ENCODE assay signal across 9 cellular contexts in genomic region chr1:61141288-61142044, GRCh38. TPM values are rescaled to one million over a fixed set of nuclear protein-coding genes. Genes with fewer than 3 reads are reported as not detected.
DNase-seq lines count a peak whose midpoint lies in the region; TF ChIP-seq lines count a peak whose summit lies in the region.
"Had no signal": no experiment of that assay in that cellular context is flagged by ENCODE, and none has a peak within 500 bp of the region (broad histone marks: within the 10 kb centered on the region; RNA-seq: fewer than 3 reads in every experiment).

No MANE protein-coding gene starts in this region.

- peak; percentile 22 for DNase-seq in AG20443 (ENCODE audit: low spot score)
- peak; percentile 73 for DNase-seq in NCI-H1092 treated with DMSO at 0.1 percent for 48 hours (lab: John Stamatoyannopoulos, UW)
- DNase-seq in ascending aorta (ENCODE audit: low spot score in 2 of 2), result no peak
- DNase-seq in UCSD-AML1 (lab: John Stamatoyannopoulos, UW; ENCODE audit: unreplicated experiment), result no peak
- DNase-seq in CD4-positive, alpha-beta memory T cell, result no peak
- no peak for DNase-seq in activated naive CD8-positive, alpha-beta T cell treated with anti-CD3 and anti-CD28 coated beads for 36 hours
- no peak for DNase-seq in stimulated activated CD4-positive, alpha-beta T cell treated with anti-CD3 and anti-CD28 coated beads, Interleukin-2, amount 100 ng/mL, for 24 hours
- DNase-seq: stimulated activated CD4-positive, alpha-beta T cell treated with anti-CD3 and anti-CD28 coated beads, Interleukin-1b, Interleukin-23, amount 100 ng/mL, for 48 hours had no signal

- no peak overlapping the region for H3K4me3 Mint-ChIP-seq in CD4-positive, alpha-beta memory T cell
- no peak overlapping the region for H3K4me3 Mint-ChIP-seq in activated naive CD8-positive, alpha-beta T cell treated with anti-CD3 and anti-CD28 coated beads for 36 hours

- no peaks in the 10 kb centered on the region for H3K36me3 ChIP-seq in ascending aorta
- H3K36me3 ChIP-seq in liver (ENCODE audit: control insufficient read depth in 4 of 4, insufficient read depth in 3 of 4, low read depth in 1 of 4, low read length in 3 of 4), result no peaks in the 10 kb centered on the region
- H3K36me3 ChIP-seq in CD4-positive, alpha-beta memory T cell (ENCODE audit: insufficient read depth, low read length), result no peaks in the 10 kb centered on the region

- no peak for TF ChIP-seq RAD21 in liver (IDR thresholded peaks at IDR 0.05)

- H3K36me3 Mint-ChIP-seq in CD4-positive, alpha-beta memory T cell, result no peaks in the 10 kb centered on the region
- H3K36me3 Mint-ChIP-seq in activated naive CD8-positive, alpha-beta T cell treated with anti-CD3 and anti-CD28 coated beads for 36 hours, result no peaks in the 10 kb centered on the region

- H3K9me3 ChIP-seq in ascending aorta (no peaks in the 10 kb centered on the region), liver (ENCODE audit: control insufficient read depth in 4 of 4, low read length in 3 of 4) (no peaks in the 10 kb centered on the region)
- H3K9me3 ChIP-seq in CD4-positive, alpha-beta memory T cell (ENCODE audit: control insufficient read depth in 1 of 2, low read length in 2 of 2), result no peaks in the 10 kb centered on the region

- TF ChIP-seq CTCF in ascending aorta (IDR thresholded peaks at IDR 0.05) (no peak), liver (IDR thresholded peaks at IDR 0.05; ENCODE audit: low read depth, low read length, missing input control) (no peak)

- H3K27me3 ChIP-seq in ascending aorta (no peaks in the 10 kb centered on the region), liver (ENCODE audit: control insufficient read depth in 4 of 4, insufficient read depth in 4 of 4, low read length in 3 of 4) (no peaks in the 10 kb centered on the region)
- no peaks in the 10 kb centered on the region for H3K27me3 ChIP-seq in CD4-positive, alpha-beta memory T cell (ENCODE audit: insufficient read depth, low read length)

- no peaks in the 10 kb centered on the region for H3K27me3 Mint-ChIP-seq in CD4-positive, alpha-beta memory T cell
- no peaks in the 10 kb centered on the region for H3K27me3 Mint-ChIP-seq in activated naive CD8-positive, alpha-beta T cell treated with anti-CD3 and anti-CD28 coated beads for 36 hours

- H3K9me3 Mint-ChIP-seq in CD4-positive, alpha-beta memory T cell, result no peaks in the 10 kb centered on the region
- H3K9me3 Mint-ChIP-seq in activated naive CD8-positive, alpha-beta T cell treated with anti-CD3 and anti-CD28 coated beads for 36 hours, result no peaks in the 10 kb centered on the region

- H3K27ac Mint-ChIP-seq in CD4-positive, alpha-beta memory T cell, result no peak overlapping the region
- H3K27ac Mint-ChIP-seq in activated naive CD8-positive, alpha-beta T cell treated with anti-CD3 and anti-CD28 coated beads for 36 hours, result no peak overlapping the region

- WGBS in liver, result 52% methylated on average over 9 of the region's 9 CpGs

- H3K4me3 ChIP-seq in ascending aorta, result peak overlapping the region; percentile 6 to 20
- H3K4me3 ChIP-seq in liver (ENCODE audit: low read depth in 1 of 3, low read length in 3 of 3), result no peak overlapping the region
- no peak overlapping the region for H3K4me3 ChIP-seq in CD4-positive, alpha-beta memory T cell (ENCODE audit: low read length in 2 of 2)

- intact Hi-C loops in ascending aorta (cut with DNase I), result loop anchor here (5.0 kb wide), 1 partner anchor 146 kb away; no protein-coding TSS in a partner anchor
- intact Hi-C loops in CD4-positive, alpha-beta memory T cell (cut with micrococcal nuclease), result no loop called here

- H3K4me1 ChIP-seq in ascending aorta, result peaks cover 3 to 59% of the 10 kb centered on the region in 2 donors
- H3K4me1 ChIP-seq in liver (ENCODE audit: control insufficient read depth in 4 of 4, insufficient read depth in 4 of 4, low read length in 3 of 4), result peaks cover 9 to 41% (median 33%) of the 10 kb centered on the region in 4 donors
- H3K4me1 ChIP-seq in CD4-positive, alpha-beta memory T cell (ENCODE audit: insufficient read depth, low read length), result no peaks in the 10 kb centered on the region

- CTCF ChIA-PET in CD4-positive, alpha-beta memory T cell (lab: Charles Lee; ENCODE audit: partially characterized antibody), result interaction anchor here (0.7 to 2.6 kb wide), 3 partner anchors 12 to 96 kb away, joined by 3 to 12 read pairs (median 4); no protein-coding TSS in a partner anchor

- no peak overlapping the region for H3K9ac ChIP-seq in liver (ENCODE audit: low read depth in 1 of 2, low read length in 2 of 2)

- no peaks in the 10 kb centered on the region for H3K4me1 Mint-ChIP-seq in CD4-positive, alpha-beta memory T cell
- peaks cover 8% of the 10 kb centered on the region for H3K4me1 Mint-ChIP-seq in activated naive CD8-positive, alpha-beta T cell treated with anti-CD3 and anti-CD28 coated beads for 36 hours

- POLR2A ChIA-PET in CD4-positive, alpha-beta memory T cell (lab: Charles Lee; ENCODE audit: partially characterized antibody), result interaction anchor here (1.1 kb wide), 1 partner anchor 85 kb away, joined by 3 read pairs; no protein-coding TSS in a partner anchor

- H3K27ac ChIP-seq in ascending aorta (peak overlapping the region; percentile 62 to 79), liver (ENCODE audit: low read depth in 1 of 2, low read length in 2 of 2) (peak overlapping the region; percentile 66 to 78)
- no peak overlapping the region for H3K27ac ChIP-seq in CD4-positive, alpha-beta memory T cell (ENCODE audit: low read depth, low read length)

TF ChIP-seq in liver, 16 proteins besides CTCF, POLR2A, EP300 and RAD21:
- TF ChIP-seq NR2F2 (IDR thresholded peaks at IDR 0.05) (peak; percentile 65), HNF4A (conservative IDR thresholded peaks at IDR 0.05) (peak in 1 of 2 donors; percentile 9), FOXA1 (IDR thresholded peaks at IDR 0.05) (no peak)

RNA-seq across cellular contexts. Expression of gene NFIA, which starts 59.1 kb away (rescaled TPM):
- total RNA-seq in ascending aorta, result 52.0 TPM
- total RNA-seq in liver, result 10 to 100 TPM; 16.6 to 27.7 TPM
- 10 to 100 TPM in 1 of 2 donors, 1 to 10 TPM in 1; 6.8 to 53.7 TPM for polyA plus RNA-seq in liver
- 1 to 10 TPM; 6.9 to 7.3 TPM for total RNA-seq in CD4-positive, alpha-beta memory T cell
- 1 to 10 TPM; 5.1 to 6.6 TPM for polyA plus RNA-seq in CD4-positive, alpha-beta memory T cell
- 1 to 10 TPM; 1.3 to 1.7 TPM for total RNA-seq in activated naive CD8-positive, alpha-beta T cell treated with anti-CD3 and anti-CD28 coated beads for 36 hours

Comparison
In these comparisons a context has a peak if more than half of its experiments do, and no peak if none do; other contexts are left out.
1. DNase-seq: peak in AG20443 (single experiment) and NCI-H1092 treated with DMSO at 0.1 percent for 48 hours (single experiment); none in ascending aorta (0 of 2), UCSD-AML1 (single experiment), CD4-positive, alpha-beta memory T cell (0 of 5), activated naive CD8-positive, alpha-beta T cell treated with anti-CD3 and anti-CD28 coated beads for 36 hours (single experiment) and stimulated activated CD4-positive, alpha-beta T cell treated with anti-CD3 and anti-CD28 coated beads, Interleukin-2, amount 100 ng/mL, for 24 hours (0 of 2).
2. H3K4me3 ChIP-seq: peak in ascending aorta (2 of 2); none in liver (0 of 3) and CD4-positive, alpha-beta memory T cell (0 of 2).